Comparison of ENCODE assay signal across 9 cellular contexts in genomic region chr2:113236367-113237159, GRCh38. TPM values are rescaled to one million over a fixed set of nuclear protein-coding genes. Genes with fewer than 3 reads are reported as not detected.
DNase-seq lines count a peak whose midpoint lies in the region; TF ChIP-seq lines count a peak whose summit lies in the region.
"Had no signal": no experiment of that assay in that cellular context is flagged by ENCODE, and none has a peak within 500 bp of the region (broad histone marks: within the 10 kb centered on the region; RNA-seq: fewer than 3 reads in every experiment).

No MANE protein-coding gene starts in this region.

- H3K79me2 ChIP-seq in PC-9 (ENCODE audit: low read depth), result peaks cover 40% of the 10 kb centered on the region

- peak overlapping the region; percentile 61 for H3K4me2 ChIP-seq in PC-9

- H3F3A ChIP-seq in PC-9 (ENCODE audit: insufficient read depth, low read depth), result peaks cover 38% of the 10 kb centered on the region

- H3K9me3 Mint-ChIP-seq in Caco-2 (ENCODE audit: unreplicated experiment), result no peaks in the 10 kb centered on the region

- H3K9me3 ChIP-seq in Caco-2, result no peaks in the 10 kb centered on the region
- no peaks in the 10 kb centered on the region for H3K9me3 ChIP-seq in PC-9 (ENCODE audit: insufficient read depth, low read depth)
- H3K9me3 ChIP-seq in esophagus muscularis mucosa, result no peaks in the 10 kb centered on the region
- no peaks in the 10 kb centered on the region for H3K9me3 ChIP-seq in prostate gland
- H3K9me3 ChIP-seq: psoas muscle had no signal

- H3K27ac ChIP-seq in PC-9 (peak overlapping the region; percentile 80), esophagus muscularis mucosa (replicated peaks in 1 of 4) (peak overlapping the region; percentile 13 to 76 (median 74)), prostate gland (no peak overlapping the region)
- H3K27ac ChIP-seq: psoas muscle had no signal

- intact Hi-C loops in Caco-2 (cut with micrococcal nuclease; ENCODE audit: unreplicated experiment) (loop anchor here (1.0 kb wide), 1 partner anchor 32 kb away; no protein-coding TSS in a partner anchor), PC-9 (cut with micrococcal nuclease; ENCODE audit: unreplicated experiment) (no loop called here), esophagus muscularis mucosa (cut with DNase I) (no loop called here), prostate gland (cut with DNase I) (no loop called here)

- POLR2A ChIA-PET in Caco-2 (lab: Charles Lee) (interaction anchor here (1.7 kb wide), 2 partner anchors 16 to 25 kb away, joined by 12 to 22 read pairs; no protein-coding TSS in a partner anchor), PC-9 (lab: Charles Lee; ENCODE audit: unreplicated experiment) (interaction anchor here (0.6 kb wide), 1 partner anchor 31 kb away, joined by 4 read pairs; no protein-coding TSS in a partner anchor)

- 0 out of 2 replicates have a peak, but pooled peaks cover 6% of the 10 kb centered on the region for H4K20me1 ChIP-seq in PC-9 (ENCODE audit: insufficient read depth)

- no peaks in the 10 kb centered on the region for H3K27me3 Mint-ChIP-seq in Caco-2 (ENCODE audit: insufficient read depth, unreplicated experiment)

- H3K27ac Mint-ChIP-seq in Caco-2 (ENCODE audit: unreplicated experiment), result peak overlapping the region; percentile 93

- CTCF ChIA-PET in Caco-2 (lab: Charles Lee), result interaction anchor here (1.1 to 2.7 kb wide), 2 partner anchors 32 to 99 kb away, joined by 4 to 18 read pairs; no protein-coding TSS in a partner anchor
- CTCF ChIA-PET in PC-9 (lab: Charles Lee), result no interaction called here

- H3K4me1 ChIP-seq in Caco-2 (peaks cover 74% of the 10 kb centered on the region), PC-9 (replicated peaks; ENCODE audit: insufficient read depth) (peaks cover 54% of the 10 kb centered on the region), esophagus muscularis mucosa (peaks cover 23 to 45% (median 37%) of the 10 kb centered on the region in 4 donors), prostate gland (replicated peaks) (no peaks in the 10 kb centered on the region)

- H3K36me3 ChIP-seq in Caco-2 (ENCODE audit: control insufficient read depth, insufficient read depth, low read length) (peaks cover 12% of the 10 kb centered on the region), PC-9 (ENCODE audit: low read depth) (peaks cover 8% of the 10 kb centered on the region; the same call in 1 of the 2 replicates), esophagus muscularis mucosa (no peaks in the 10 kb centered on the region), prostate gland (no peaks in the 10 kb centered on the region)

- H3K4me1 Mint-ChIP-seq in Caco-2 (ENCODE audit: low read depth, unreplicated experiment), result peaks cover 37% of the 10 kb centered on the region

- no peak for TF ChIP-seq EP300 in esophagus muscularis mucosa (IDR thresholded peaks at IDR 0.05)

- no peak overlapping the region for H2AFZ ChIP-seq in PC-9

- TF ChIP-seq CTCF in Caco-2 (IDR thresholded peaks at IDR 0.05; ENCODE audit: insufficient read depth in 1 of 2, low read depth in 1 of 2, low read length in 1 of 2, severe bottlenecking in 1 of 2, unreplicated experiment in 1 of 2), result no peak
- TF ChIP-seq CTCF in PC-9 (conservative IDR thresholded peaks at IDR 0.05), result no peak
- TF ChIP-seq CTCF in esophagus muscularis mucosa (IDR thresholded peaks at IDR 0.05), result no peak
- no peak for TF ChIP-seq CTCF in prostate gland (IDR thresholded peaks at IDR 0.05)

- peak overlapping the region; percentile 97 for H3K4me3 Mint-ChIP-seq in Caco-2 (ENCODE audit: unreplicated experiment)

- DNase-seq in Caco-2 (peak in 1 of 2 experiments; percentile 44), PC-9 (peak; percentile 25 to 41), esophagus muscularis mucosa (ENCODE audit: extremely low spot score) (no peak), prostate gland (ENCODE audit: low spot score) (no peak), activated gamma-delta T cell (lab: John Stamatoyannopoulos, UW) (no peak), GM19240 (ENCODE audit: insufficient read length, low spot score) (no peak), NCI-H1436 (lab: John Stamatoyannopoulos, UW) (no peak), NCI-H1092 (lab: John Stamatoyannopoulos, UW) (no peak)
- DNase-seq: psoas muscle had no signal

- 89% methylated on average over 20 of the region's 38 CpGs for WGBS in esophagus muscularis mucosa
- 83% methylated on average over 37 of the region's 38 CpGs for WGBS in prostate gland

- H3K27me3 ChIP-seq in Caco-2 (replicated peaks; ENCODE audit: control insufficient read depth, insufficient read depth, low read length) (no peaks in the 10 kb centered on the region), PC-9 (ENCODE audit: insufficient read depth, low read depth) (no peaks in the 10 kb centered on the region), esophagus muscularis mucosa (no peaks in the 10 kb centered on the region), prostate gland (replicated peaks; ENCODE audit: insufficient read depth) (no peaks in the 10 kb centered on the region)

- TF ChIP-seq POLR2A in esophagus muscularis mucosa (IDR thresholded peaks at IDR 0.05; ENCODE audit: low read depth), result no peak
- no peak for TF ChIP-seq POLR2A in prostate gland (IDR thresholded peaks at IDR 0.05)

- BruUV-seq in Caco-2 (replicated peaks; lab: Mats Ljungman, UMichigan) (no TSS peak), PC-9 (replicated peaks; lab: Mats Ljungman, UMichigan) (no TSS peak)

- H3K4me3 ChIP-seq in Caco-2 (ENCODE audit: low read depth, low read length), result peak overlapping the region; percentile 97
- peak overlapping the region; percentile 66 for H3K4me3 ChIP-seq in PC-9
- peak overlapping the region; percentile 53 to 60 (median 56) for H3K4me3 ChIP-seq in esophagus muscularis mucosa
- H3K4me3 ChIP-seq in prostate gland, result peak overlapping the region; percentile 26 to 39
- H3K4me3 ChIP-seq: psoas muscle had no signal

- no peaks in the 10 kb centered on the region for H3K9me2 ChIP-seq in PC-9 (ENCODE audit: insufficient read depth)

- peaks cover 64% of the 10 kb centered on the region for H3K36me3 Mint-ChIP-seq in Caco-2 (ENCODE audit: insufficient read depth, unreplicated experiment)

RNA-seq across cellular contexts. Expression of gene PAX8, which starts 42.2 kb away (rescaled TPM):
- total RNA-seq in Caco-2 (2022) (7.5 and 7.7 TPM in 2 replicates), PC-9 (2021) (5.8 and 6.4 TPM in 2 replicates), esophagus muscularis mucosa (1 to 10 TPM in 2 of 4 donors, under 1 TPM in 2; 0.58 to 2.1 (median 1.1) TPM), prostate gland (1 to 10 TPM; 1.0 to 3.8 TPM)

Comparison
In these comparisons a context has a peak if more than half of its experiments do, and no peak if none do; other contexts are left out.
1. DNase-seq: peak in PC-9 (2 of 2); none in esophagus muscularis mucosa (single experiment), prostate gland (single experiment), activated gamma-delta T cell (single experiment), GM19240 (single experiment), NCI-H1436 (single experiment) and NCI-H1092 (single experiment).
2. H3K4me3 ChIP-seq: peak in every context shown above with its lines; median percentile 97 in Caco-2; 66 in PC-9; 56 in esophagus muscularis mucosa; 32 in prostate gland.
3. H3K27ac ChIP-seq: peak in PC-9 (single experiment) and esophagus muscularis mucosa (4 of 4); none in prostate gland (0 of 2).